Comparison of ENCODE assay signal across 34 cellular contexts in the genomic region with DNA sequence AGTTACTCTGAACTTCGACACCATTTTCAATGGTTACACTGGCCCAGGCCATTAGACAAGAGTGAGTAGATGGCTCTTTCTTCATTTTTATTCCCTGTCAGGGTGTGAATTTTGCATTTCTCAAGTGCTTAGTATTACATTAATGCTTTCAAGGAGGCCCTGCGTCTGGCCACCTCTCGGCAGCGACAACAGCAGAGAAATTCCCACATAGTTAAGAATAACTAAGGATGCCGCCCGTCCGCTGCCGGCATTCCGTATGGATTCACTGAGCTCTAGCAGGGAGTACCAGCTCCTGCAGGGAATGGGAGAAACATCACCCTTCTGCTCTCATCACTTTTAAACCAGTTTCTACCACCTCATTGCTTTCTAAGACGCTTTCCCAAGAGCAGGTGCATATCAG.
"Had no signal": no experiment of that assay in that cellular context is flagged by ENCODE, and none has a peak within 500 bp of the region (broad histone marks: within the 10 kb centered on the region; RNA-seq: fewer than 3 reads in every experiment).

No MANE protein-coding gene starts in this region.

- ATAC-seq: activated CD8-positive, alpha-beta T cell treated with anti-CD3 and anti-CD28 coated beads for 36 hours; activated naive CD4-positive, alpha-beta T cell treated with anti-CD3 and anti-CD28 coated beads, Interleukin-2, amount 50 U/mL, for 72 hours; activated T-cell treated with anti-CD3 and anti-CD28 coated beads, Interleukin-2, amount 50 U/mL, for 4 hours; activated T-cell treated with anti-CD3 and anti-CD28 coated beads, Interleukin-2, amount 50 U/mL, for 72 hours; activated T-helper 17 cell treated with anti-CD3 and anti-CD28 coated beads, Interleukin-2, amount 50 U/mL, for 72 hours; body of pancreas had no signal

- H3K27me3 Mint-ChIP-seq: activated B cell treated with CpG ODN at 0.5 μM for 24 hours; activated CD8-positive, alpha-beta T cell treated with anti-CD3 and anti-CD28 coated beads for 36 hours; activated naive CD8-positive, alpha-beta T cell treated with anti-CD3 and anti-CD28 coated beads for 36 hours; activated T-helper 17 cell treated with anti-CD3 and anti-CD28 coated beads, Interleukin-2, amount 50 U/mL, for 72 hours had no signal

- H3K4me3 Mint-ChIP-seq: activated B cell treated with CpG ODN at 0.5 μM for 24 hours; activated CD4-positive, alpha-beta memory T cell treated with anti-CD3 and anti-CD28 coated beads for 36 hours; activated CD4-positive, alpha-beta T cell treated with anti-CD3 and anti-CD28 coated beads, Interleukin-2, amount 10 ng/mL, durations not matched to agents 24 days and 14 days; activated CD8-positive, alpha-beta T cell treated with anti-CD3 and anti-CD28 coated beads for 36 hours; activated naive CD4-positive, alpha-beta T cell treated with anti-CD3 and anti-CD28 coated beads for 36 hours; activated naive CD8-positive, alpha-beta T cell treated with anti-CD3 and anti-CD28 coated beads for 36 hours; activated T-cell treated with anti-CD3 and anti-CD28 coated beads, Interleukin-2, amount 50 U/mL, for 4 hours; activated T-cell treated with anti-CD3 and anti-CD28 coated beads, Interleukin-2, amount 50 U/mL, for 72 hours; activated T-helper 1 cell treated with anti-CD3 and anti-CD28 coated beads, Interleukin-12 subunit alpha, Interleukin-12 subunit beta, Interleukin-2, Interleukin-4 antibody, amounts not matched to agents 30 ng/mL and 10 ng/mL and 1 ng/mL, durations not matched to agents 14 hours and 24 hours and 36 hours; activated T-helper 17 cell treated with anti-CD3 and anti-CD28 coated beads, Interleukin-2, amount 50 U/mL, for 72 hours; T-helper 1 cell treated with Interleukin-12 subunit alpha and Interleukin-12 subunit beta and Interleukin-4 antibody, amounts not matched to agents 30 μg/mL and 1 μg/mL, for 36 hours; T-helper 2 cell treated with Interferon-gamma antibody and Interleukin-4, amounts not matched to agents 5 μg/mL and 100 μg/mL, for 36 hours had no signal

- H3K4me3 ChIP-seq: adrenal gland, body of pancreas, breast epithelium had no signal

- H3K27me3 ChIP-seq: adrenal gland, body of pancreas, brain microvascular endothelial cell had no signal

- H3K27ac ChIP-seq: adrenal gland, body of pancreas, brain microvascular endothelial cell, breast epithelium, VCaP had no signal

- H3K36me3 ChIP-seq: adrenal gland, brain microvascular endothelial cell, breast epithelium had no signal

- DNase-seq: activated B cell treated with CpG ODN at 0.5 μM for 24 hours; activated CD4-positive, alpha-beta memory T cell treated with anti-CD3 and anti-CD28 coated beads for 36 hours; activated CD4-positive, alpha-beta T cell treated with anti-CD3 and anti-CD28 coated beads for 4 hours; activated CD4-positive, alpha-beta T cell treated with anti-CD3 and anti-CD28 coated beads, Interleukin-2, amount 10 ng/mL, durations not matched to agents 24 days and 14 days; activated CD4-positive, alpha-beta T cell treated with anti-CD3 and anti-CD28 coated beads, Interleukin-2, amount 50 U/mL, for 1 hour; activated CD4-positive, alpha-beta T cell treated with anti-CD3 and anti-CD28 coated beads, Interleukin-2, amount 50 U/mL, for 4 hours; activated CD4-positive, CD25-positive, alpha-beta regulatory T cell treated with anti-CD3 and anti-CD28 coated beads, Interleukin-2, amount 50 U/mL, for 72 hours; activated CD8-positive, alpha-beta memory T cell treated with anti-CD3 and anti-CD28 coated beads, Interleukin-2, amount 50 U/mL, for 4 hours; activated CD8-positive, alpha-beta T cell treated with anti-CD3 and anti-CD28 coated beads for 36 hours; activated effector memory CD4-positive, alpha-beta T cell treated with anti-CD3 and anti-CD28 coated beads, Interleukin-2, amount 50 U/mL, for 16 hours; activated gamma-delta T cell treated with Interleukin-2 at 50 U/mL for 16 hours; activated naive CD4-positive, alpha-beta T cell; activated naive CD4-positive, alpha-beta T cell treated with anti-CD3 and anti-CD28 coated beads for 36 hours; activated naive CD4-positive, alpha-beta T cell treated with anti-CD3 and anti-CD28 coated beads, Interleukin-2, amount 50 U/mL, for 16 hours; activated naive CD8-positive, alpha-beta T cell treated with anti-CD3 and anti-CD28 coated beads for 36 hours; activated T-cell treated with anti-CD3 and anti-CD28 coated beads for 4 hours; activated T-cell treated with anti-CD3 and anti-CD28 coated beads, Interleukin-2, amount 50 U/mL, for 1 hour; activated T-cell treated with anti-CD3 and anti-CD28 coated beads, Interleukin-2, amount 50 U/mL, for 4 hours; activated T-cell treated with anti-CD3 and anti-CD28 coated beads, Interleukin-2, amount 50 U/mL, for 72 hours; adrenal gland; amniotic stem cell; body of pancreas; brain microvascular endothelial cell; central memory CD4-positive, alpha-beta T cell; T-helper 1 cell; T-helper 2 cell; T-helper 9 cell had no signal

- H3K4me1 Mint-ChIP-seq: activated B cell treated with CpG ODN at 0.5 μM for 24 hours; activated CD4-positive, alpha-beta T cell treated with anti-CD3 and anti-CD28 coated beads, Interleukin-2, amount 10 ng/mL, durations not matched to agents 24 days and 14 days; activated naive CD8-positive, alpha-beta T cell treated with anti-CD3 and anti-CD28 coated beads for 36 hours; activated T-helper 17 cell treated with anti-CD3 and anti-CD28 coated beads, Interleukin-2, amount 50 U/mL, for 72 hours had no signal

- H3K27ac Mint-ChIP-seq: activated B cell treated with CpG ODN at 0.5 μM for 24 hours; activated CD4-positive, alpha-beta memory T cell treated with anti-CD3 and anti-CD28 coated beads for 36 hours; activated CD4-positive, alpha-beta T cell treated with anti-CD3 and anti-CD28 coated beads, Interleukin-2, amount 10 ng/mL, durations not matched to agents 24 days and 14 days; activated CD8-positive, alpha-beta T cell treated with anti-CD3 and anti-CD28 coated beads for 36 hours; activated naive CD4-positive, alpha-beta T cell treated with anti-CD3 and anti-CD28 coated beads for 36 hours; activated naive CD4-positive, alpha-beta T cell treated with anti-CD3 and anti-CD28 coated beads, Interleukin-2, amount 50 U/mL, for 72 hours; activated naive CD8-positive, alpha-beta T cell treated with anti-CD3 and anti-CD28 coated beads for 36 hours; activated T-cell treated with anti-CD3 and anti-CD28 coated beads, Interleukin-2, amount 50 U/mL, for 72 hours; activated T-helper 1 cell treated with anti-CD3 and anti-CD28 coated beads, Interleukin-12 subunit alpha, Interleukin-12 subunit beta, Interleukin-2, Interleukin-4 antibody, amounts not matched to agents 30 ng/mL and 10 ng/mL and 1 ng/mL, durations not matched to agents 14 hours and 24 hours and 36 hours; activated T-helper 17 cell treated with anti-CD3 and anti-CD28 coated beads, Interleukin-2, amount 50 U/mL, for 72 hours; T-helper 1 cell treated with Interleukin-12 subunit alpha and Interleukin-12 subunit beta and Interleukin-4 antibody, amounts not matched to agents 30 μg/mL and 1 μg/mL, for 36 hours; T-helper 2 cell treated with Interferon-gamma antibody and Interleukin-4, amounts not matched to agents 5 μg/mL and 100 μg/mL, for 36 hours had no signal

- H3K9me3 Mint-ChIP-seq: activated CD4-positive, alpha-beta T cell treated with anti-CD3 and anti-CD28 coated beads, Interleukin-2, amount 10 ng/mL, durations not matched to agents 24 days and 14 days had no signal

- H3K9me3 ChIP-seq: adrenal gland, body of pancreas had no signal

- H3K4me1 ChIP-seq: adrenal gland, body of pancreas, breast epithelium had no signal

- H3K36me3 Mint-ChIP-seq: activated CD4-positive, alpha-beta memory T cell treated with anti-CD3 and anti-CD28 coated beads for 36 hours; activated naive CD8-positive, alpha-beta T cell treated with anti-CD3 and anti-CD28 coated beads for 36 hours had no signal
